Comparison of ENCODE assay signal across 8 cellular contexts in the genomic region with DNA sequence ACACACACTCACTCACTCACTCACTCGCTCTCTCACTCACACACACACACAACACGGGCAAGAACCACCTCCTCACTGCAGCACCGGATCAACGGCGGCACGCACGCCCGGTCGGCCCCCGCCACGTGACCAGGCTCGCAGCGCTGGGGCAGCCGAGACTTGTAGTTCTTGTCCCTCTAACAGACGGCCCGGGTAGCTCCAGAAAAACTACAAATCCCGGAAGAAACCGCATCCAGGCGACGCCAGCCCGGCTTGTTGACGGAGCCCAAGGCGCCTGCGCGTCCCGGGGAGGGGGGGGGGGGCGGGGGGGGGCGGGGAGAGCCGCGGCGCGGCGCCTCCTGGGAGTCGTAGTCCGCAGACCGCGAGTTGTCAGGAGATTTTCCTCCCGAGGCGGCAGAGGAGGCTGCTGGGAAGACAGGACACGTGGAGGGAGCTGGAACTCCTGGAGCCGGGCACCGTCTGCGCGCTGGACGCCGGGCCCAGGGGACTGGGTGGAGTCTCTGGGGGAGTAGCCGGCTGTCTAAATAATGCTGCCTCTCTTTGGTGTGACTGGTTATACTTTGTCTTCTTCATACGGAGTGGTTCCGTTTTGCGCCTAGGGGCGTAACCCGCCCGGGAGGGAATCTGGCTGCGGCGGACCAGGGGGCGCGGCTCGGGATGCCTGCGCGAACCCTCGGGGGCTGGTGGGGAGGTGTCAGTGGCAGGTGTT. TPM values are rescaled to one million over a fixed set of nuclear protein-coding genes. Genes with fewer than 3 reads are reported as not detected.
DNase-seq lines count a peak whose midpoint lies in the region; ATAC-seq, FAIRE-seq and TF ChIP-seq lines count a peak whose summit lies in the region.

A gene with protein sequence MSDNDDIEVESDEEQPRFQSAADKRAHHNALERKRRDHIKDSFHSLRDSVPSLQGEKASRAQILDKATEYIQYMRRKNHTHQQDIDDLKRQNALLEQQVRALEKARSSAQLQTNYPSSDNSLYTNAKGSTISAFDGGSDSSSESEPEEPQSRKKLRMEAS (minus strand): TSS at position 77 of the 709 bp plus-strand sequence. CDS start 178 bp downstream, outside the sequence.

- peak in 1 of 4 donors; percentile 26 for TF ChIP-seq EP300 in upper lobe of left lung (IDR thresholded peaks at IDR 0.05)

- TF ChIP-seq CTCF in heart right ventricle (IDR thresholded peaks at IDR 0.05) (peak in 1 of 9 donors; percentile 6), upper lobe of left lung (IDR thresholded peaks at IDR 0.05) (no peak)

- WGBS in heart right ventricle, 2 donors, result 0 to 1% methylated on average over 52 to 60 of the region's 61 CpGs
- WGBS in upper lobe of left lung, 2 donors, result 0 to 2% methylated on average over 28 to 34 of the region's 61 CpGs

- H3K4me1 ChIP-seq in heart right ventricle (peaks cover 10 to 46% (median 39%) of the 10 kb centered on the region in 9 donors), upper lobe of left lung (peaks cover 28 to 42% (median 42%) of the 10 kb centered on the region in 4 donors)

- peak; percentile 62; the same call in 1 of the 2 replicates for TF ChIP-seq POLR2A in GM12891 (IDR thresholded peaks at IDR 0.05; ENCODE audit: low read depth, low read length)
- TF ChIP-seq POLR2A in upper lobe of left lung (IDR thresholded peaks at IDR 0.05), result peak in 3 of 4 donors; percentile 45 to 89 (median 85)

- intact Hi-C loops in heart right ventricle (cut with DNase I), result loop anchor here in 3 of 10 donors (5.0 kb wide), 3 partner anchors 115 to 310 kb away; a partner anchor contains a TSS
- intact Hi-C loops in posterior cingulate gyrus (cut with DNase I), result loop anchor here (2.0 to 5.0 kb wide), 2 partner anchors 116 to 310 kb away; a partner anchor contains a TSS

- FAIRE-seq in GM12891 (lab: Jason Lieb, UNC), result peak; percentile 99

- H3K4me3 ChIP-seq in heart right ventricle (peak within 1 kb of the TSS; percentile 64 to 98 (median 93)), upper lobe of left lung (peak within 1 kb of the TSS; percentile 88 to 99 (median 94))

- peak; percentile 80 for ATAC-seq in HG02840 (IDR thresholded peaks at IDR 0.05; ENCODE audit: low FRiP score, unreplicated experiment)
- ATAC-seq in heart right ventricle, result peak; percentile 96 to 97 (median 97)
- peak; percentile 97 to 98 for ATAC-seq in upper lobe of left lung (ENCODE audit: low FRiP score in 2 of 2)

- peak within 1 kb of the TSS; percentile 52 to 98 (median 92) for H3K27ac ChIP-seq in heart right ventricle
- H3K27ac ChIP-seq in upper lobe of left lung, result peak within 1 kb of the TSS; percentile 97 to 99 (median 98)

- H3K27me3 ChIP-seq in heart right ventricle (no peaks in the 10 kb centered on the region), upper lobe of left lung (no peaks in the 10 kb centered on the region)

- DNase-seq in GM12891 (ENCODE audit: insufficient read length, low spot score) (peak; percentile 91), NCI-H146 (lab: John Stamatoyannopoulos, UW) (peak; percentile 98), T-helper 1 cell (peak; percentile 96 to 99 (median 98)), amniotic epithelial cell (ENCODE audit: low read depth) (peak; percentile 98), heart right ventricle (peak; percentile 97 to 98), posterior cingulate gyrus (peak; percentile 98 to 100 (median 99)), upper lobe of left lung (peak; percentile 99 to 100)

- no peaks in the 10 kb centered on the region for H3K9me3 ChIP-seq in heart right ventricle
- H3K9me3 ChIP-seq in upper lobe of left lung, result no peaks in the 10 kb centered on the region

- peaks cover 0 to 18% (median 0%) of the 10 kb centered on the region in 9 donors for H3K36me3 ChIP-seq in heart right ventricle
- peaks cover 0 to 5% (median 0%) of the 10 kb centered on the region in 4 donors for H3K36me3 ChIP-seq in upper lobe of left lung

TF ChIP-seq in GM12891, 5 proteins besides CTCF, POLR2A, EP300 and RAD21:
- peak; percentile 13 for TF ChIP-seq PAX5 (IDR thresholded peaks at IDR 0.05; ENCODE audit: insufficient read depth, low read length, severe bottlenecking)
- peak; percentile 77 for TF ChIP-seq TAF1 (IDR thresholded peaks at IDR 0.05; ENCODE audit: low read depth, low read length)
- peak; percentile 83 for TF ChIP-seq POU2F2 (IDR thresholded peaks at IDR 0.05; ENCODE audit: low read depth, low read length)
- TF ChIP-seq SPI1 (IDR thresholded peaks at IDR 0.05; ENCODE audit: low read depth, low read length), result no peak
- peak; percentile 75 for TF ChIP-seq POLR2AphosphoS5 (IDR thresholded peaks at IDR 0.05; ENCODE audit: low read depth, low read length)

RNA-seq across cellular contexts. Expression of the gene that starts here (rescaled TPM):
- polyA plus RNA-seq in GM12891 (2012; ENCODE audit: low read depth, missing spikeins), result 56.0 TPM
- total RNA-seq in heart right ventricle, result 10 to 100 TPM; 54.5 to 95.7 (median 73.7) TPM
- 10 to 100 TPM; 35.7 to 50.0 TPM for polyA plus RNA-seq in heart right ventricle
- total RNA-seq in upper lobe of left lung, result 100 to 1,000 TPM in 2 of 6 donors, 10 to 100 TPM in 4; 53.7 to 146 (median 68.2) TPM

Comparison
In these comparisons a context has a peak if more than half of its experiments do, and no peak if none do; other contexts are left out.
1. Peak in every context shown above with its lines: DNase-seq, ATAC-seq, H3K4me3 ChIP-seq and H3K27ac ChIP-seq.